12 cellular contexts compared by ENCODE assay signal in the genomic region with DNA sequence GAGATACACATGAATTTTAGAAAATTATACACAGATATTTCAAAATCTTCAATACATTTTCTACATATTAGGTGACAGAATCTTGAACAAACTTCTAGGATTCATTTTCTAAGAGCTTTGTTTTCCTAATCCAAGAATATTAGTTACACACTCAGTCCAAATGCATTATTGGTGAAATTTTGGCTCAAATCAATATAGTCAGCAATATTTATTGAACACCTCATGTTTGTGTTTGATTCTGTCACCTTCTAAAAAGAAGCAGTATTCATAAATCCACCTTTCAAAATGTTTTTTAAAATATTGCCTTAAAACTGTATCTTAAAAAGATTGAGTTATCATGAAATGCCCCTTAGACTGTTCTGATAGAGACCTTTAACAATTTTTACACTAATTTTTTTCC. TPM values are rescaled to one million over a fixed set of nuclear protein-coding genes. Genes with fewer than 3 reads are reported as not detected.
"Had no signal": no experiment of that assay in that cellular context is flagged by ENCODE, and none has a peak within 500 bp of the region (broad histone marks: within the 10 kb centered on the region; RNA-seq: fewer than 3 reads in every experiment).

No MANE protein-coding gene starts in this region.

- H3K4me3 ChIP-seq: GM23248, GM23338, HAP-1 had no signal

- H2AFZ ChIP-seq: GM23248, GM23338 had no signal

- H3K36me3 ChIP-seq: HAP-1 had no signal

- H3K27ac ChIP-seq: GM23248 had no signal

- H3K4me1 ChIP-seq: HAP-1 had no signal

- H3K4me2 ChIP-seq: GM23338 had no signal

- H3K9me3 ChIP-seq: HAP-1 had no signal

- H3K9ac ChIP-seq: GM23248 had no signal

- DNase-seq: GM23248, GOT3, H7, H9, HCEC 1CT, HFFc6 had no signal

- FAIRE-seq: H1, H54 had no signal

- ATAC-seq: GM23338, HCT116 had no signal

RNA-seq across cellular contexts. Expression of gene KCNH7, which starts 40.2 kb away (rescaled TPM):
- total RNA-seq: GM23248, H4, HFFc6 had no signal
- polyA plus RNA-seq: GM23248 had no signal
